In genomic region chr15:74696398-74696729, GRCh38 we compare ENCODE assay signal across 1 cellular context.
TF ChIP-seq lines count a peak whose summit lies in the region.

No MANE protein-coding gene starts in this region.

TF ChIP-seq in K562, 482 proteins besides CTCF, POLR2A, EP300 and RAD21:
- TF ChIP-seq L3MBTL2 (IDR thresholded peaks at IDR 0.05) (0 out of 2 replicates have a peak, but pooled peaks have one; percentile 10), GATAD2B (IDR thresholded peaks at IDR 0.05; ENCODE audit: borderline replicate concordance) (no peak), ELF1 (tag; IDR thresholded peaks at IDR 0.05) (no peak), NR0B1 (IDR thresholded peaks at IDR 0.05; ENCODE audit: partially characterized antibody) (no peak), JUN (IDR thresholded peaks at IDR 0.05; ENCODE audit: borderline replicate concordance, low read depth, low read length) (no peak), JUN (CRISPR knock-in tag; IDR thresholded peaks at IDR 0.05; ENCODE audit: borderline replicate concordance) (0 out of 2 replicates have a peak, but pooled peaks have one; percentile 5), ATF6 (CRISPR knock-in tag; IDR thresholded peaks at IDR 0.05) (no peak), TRIM28 (IDR thresholded peaks at IDR 0.05) (no peak), SAP30 (IDR thresholded peaks at IDR 0.05; ENCODE audit: borderline replicate concordance, insufficient read depth, low read depth, low read length, poor library complexity, severe bottlenecking) (peak; percentile 22), ZNF146 (CRISPR knock-in tag; IDR thresholded peaks at IDR 0.05; ENCODE audit: unreplicated experiment) (peak; percentile 5)
